In the genomic region with DNA sequence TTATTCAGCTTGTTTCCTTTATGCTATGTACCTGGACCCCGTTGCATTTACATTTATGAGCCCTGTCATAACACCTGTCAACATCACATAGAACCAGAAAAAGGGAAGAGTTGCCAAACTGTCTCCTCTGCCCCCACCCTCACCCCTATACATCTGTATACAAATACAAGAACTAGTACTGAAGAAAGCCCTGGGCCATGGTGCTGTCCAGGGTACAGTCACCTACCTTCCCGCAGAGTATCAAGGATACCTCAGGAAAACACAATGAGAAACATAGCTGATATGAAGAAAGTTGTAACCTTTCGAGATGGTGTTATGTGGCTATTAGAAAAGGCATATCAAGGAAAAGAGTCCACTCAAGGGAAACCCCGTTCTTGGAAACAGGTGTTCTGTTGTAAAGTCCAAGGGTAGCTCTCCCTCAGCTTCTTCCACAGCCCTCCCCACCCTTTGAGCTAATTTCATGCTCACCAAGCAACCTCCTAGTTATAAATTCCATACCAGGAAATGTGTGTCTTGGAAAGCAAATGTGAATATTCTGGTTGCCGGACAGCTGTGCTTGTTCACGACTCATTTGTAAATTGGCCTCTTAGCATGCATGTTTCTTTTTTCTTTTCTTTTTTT, we compare ENCODE assay signal across 27 cellular contexts. TPM values are rescaled to one million over a fixed set of nuclear protein-coding genes. Genes with fewer than 3 reads are reported as not detected.
"Had no signal": no experiment of that assay in that cellular context is flagged by ENCODE, and none has a peak within 500 bp of the region (broad histone marks: within the 10 kb centered on the region; RNA-seq: fewer than 3 reads in every experiment).

No MANE protein-coding gene starts in this region.

- H3K4me3 Mint-ChIP-seq: activated CD8-positive, alpha-beta T cell treated with anti-CD3 and anti-CD28 coated beads for 36 hours; activated naive CD4-positive, alpha-beta T cell treated with anti-CD3 and anti-CD28 coated beads, Interleukin-2, amount 50 U/mL, for 24 hours; activated T-cell treated with anti-CD3 and anti-CD28 coated beads, Interleukin-2, amount 50 U/mL, for 24 hours; activated T-helper 1 cell treated with anti-CD3 and anti-CD28 coated beads, Interleukin-12 subunit alpha, Interleukin-12 subunit beta, Interleukin-2, Interleukin-4 antibody, amounts not matched to agents 30 ng/mL and 10 ng/mL and 1 ng/mL, durations not matched to agents 14 hours and 24 hours and 36 hours; T-helper 1 cell treated with Interleukin-12 subunit alpha and Interleukin-12 subunit beta and Interleukin-4 antibody, amounts not matched to agents 30 μg/mL and 1 μg/mL, for 36 hours had no signal

- H3K9me3 ChIP-seq: body of pancreas, SJCRH30 had no signal

- DNase-seq: activated CD4-positive, alpha-beta T cell treated with anti-CD3 and anti-CD28 coated beads for 4 hours; activated CD8-positive, alpha-beta T cell treated with anti-CD3 and anti-CD28 coated beads for 36 hours; activated effector memory CD4-positive, alpha-beta T cell treated with Interleukin-2 at 50 U/mL for 16 hours; activated naive CD4-positive, alpha-beta T cell; activated T-cell treated with anti-CD3 and anti-CD28 coated beads, Interleukin-2, amount 50 U/mL, for 24 hours; aorta; body of pancreas; central memory CD4-positive, alpha-beta T cell; Kasumi-1; KBM-7; NCI-H146; NCI-H187 treated with DMSO at 0.1 percent for 48 hours; NCI-H2081 treated with DMSO at 0.1 percent for 48 hours; NCI-H2171; NCI-H2227 treated with DMSO at 0.1 percent for 48 hours; NCI-H446 treated with DMSO at 0.1 percent for 48 hours; NCI-H524 treated with DMSO at 0.1 percent for 48 hours; NCI-H748 treated with DMSO at 0.1 percent for 48 hours; NK-92 treated with Interleukin-12 subunit alpha and Interleukin-12 subunit beta, amount 100 ng/mL, for 24 hours; OCI-M1; Right ventricle myocardium superior had no signal

- H3K9me3 Mint-ChIP-seq: activated CD8-positive, alpha-beta T cell treated with anti-CD3 and anti-CD28 coated beads for 36 hours; activated naive CD4-positive, alpha-beta T cell treated with anti-CD3 and anti-CD28 coated beads, Interleukin-2, amount 50 U/mL, for 24 hours; activated T-cell treated with anti-CD3 and anti-CD28 coated beads, Interleukin-2, amount 50 U/mL, for 24 hours; activated T-helper 1 cell treated with anti-CD3 and anti-CD28 coated beads, Interleukin-12 subunit alpha, Interleukin-12 subunit beta, Interleukin-2, Interleukin-4 antibody, amounts not matched to agents 30 ng/mL and 10 ng/mL and 1 ng/mL, durations not matched to agents 14 hours and 24 hours and 36 hours; T-helper 1 cell treated with Interleukin-12 subunit alpha and Interleukin-12 subunit beta and Interleukin-4 antibody, amounts not matched to agents 30 μg/mL and 1 μg/mL, for 36 hours had no signal

- H3K27ac ChIP-seq: body of pancreas, RWPE1, SJCRH30 had no signal

- H3K36me3 ChIP-seq: SJCRH30 had no signal

- H3K4me1 ChIP-seq: body of pancreas had no signal

- H3K27me3 ChIP-seq: body of pancreas, SJCRH30 had no signal

- H3K36me3 Mint-ChIP-seq: activated naive CD4-positive, alpha-beta T cell treated with anti-CD3 and anti-CD28 coated beads, Interleukin-2, amount 50 U/mL, for 24 hours had no signal

- FAIRE-seq: bronchial epithelial cell had no signal

- H3K4me1 Mint-ChIP-seq: activated naive CD4-positive, alpha-beta T cell treated with anti-CD3 and anti-CD28 coated beads, Interleukin-2, amount 50 U/mL, for 24 hours had no signal

- H3K4me3 ChIP-seq: body of pancreas, SJCRH30 had no signal

- H3K27ac Mint-ChIP-seq: activated CD8-positive, alpha-beta T cell treated with anti-CD3 and anti-CD28 coated beads for 36 hours; activated naive CD4-positive, alpha-beta T cell treated with anti-CD3 and anti-CD28 coated beads, Interleukin-2, amount 50 U/mL, for 24 hours; activated T-cell treated with anti-CD3 and anti-CD28 coated beads, Interleukin-2, amount 50 U/mL, for 24 hours; activated T-helper 1 cell treated with anti-CD3 and anti-CD28 coated beads, Interleukin-12 subunit alpha, Interleukin-12 subunit beta, Interleukin-2, Interleukin-4 antibody, amounts not matched to agents 30 ng/mL and 10 ng/mL and 1 ng/mL, durations not matched to agents 14 hours and 24 hours and 36 hours; T-helper 1 cell treated with Interleukin-12 subunit alpha and Interleukin-12 subunit beta and Interleukin-4 antibody, amounts not matched to agents 30 μg/mL and 1 μg/mL, for 36 hours had no signal

RNA-seq across cellular contexts. Expression of gene AVPR1B, which starts 16.7 kb away (rescaled TPM):
- total RNA-seq: activated CD8-positive, alpha-beta T cell treated with anti-CD3 and anti-CD28 coated beads for 36 hours; activated T-helper 1 cell treated with anti-CD3 and anti-CD28 coated beads, Interleukin-12 subunit alpha, Interleukin-12 subunit beta, Interleukin-2, Interleukin-4 antibody, amounts not matched to agents 30 ng/mL and 10 ng/mL and 1 ng/mL, durations not matched to agents 14 hours and 24 hours and 36 hours; aorta; bronchial epithelial cell; Right ventricle myocardium superior had no signal
- polyA plus RNA-seq: aorta had no signal
